In genomic region chr2:95016616-95017307, GRCh38 we compare ENCODE assay signal across 21 cellular contexts. TPM values are rescaled to one million over a fixed set of nuclear protein-coding genes. Genes with fewer than 3 reads are reported as not detected.
DNase-seq lines count a peak whose midpoint lies in the region; ATAC-seq, FAIRE-seq and TF ChIP-seq lines count a peak whose summit lies in the region.
"Had no signal": no experiment of that assay in that cellular context is flagged by ENCODE, and none has a peak within 500 bp of the region (broad histone marks: within the 10 kb centered on the region; RNA-seq: fewer than 3 reads in every experiment).

No MANE protein-coding gene starts in this region.

- peak overlapping the region; percentile 88 for H3K27ac Mint-ChIP-seq in neural progenitor cell
- H3K27ac Mint-ChIP-seq: B cell, HFFc6 had no signal

- no peaks in the 10 kb centered on the region for H3F3A ChIP-seq in neural progenitor cell (ENCODE audit: low read depth)

- H3K4me3 Mint-ChIP-seq in neural progenitor cell, result no peak overlapping the region
- H3K4me3 Mint-ChIP-seq: B cell, HFFc6 had no signal

- H3K4me2 ChIP-seq in neural progenitor cell, result no peak overlapping the region

- H3K4me1 Mint-ChIP-seq in neural progenitor cell, result peaks cover 31% of the 10 kb centered on the region
- H3K4me1 Mint-ChIP-seq: B cell had no signal

- peak; percentile 36 for FAIRE-seq in bronchial epithelial cell (lab: Jason Lieb, UNC)
- FAIRE-seq: G401.6, HepG2 had no signal

- H3K9me3 ChIP-seq in neural progenitor cell (ENCODE audit: low read depth) (no peaks in the 10 kb centered on the region), ascending aorta (no peaks in the 10 kb centered on the region)
- no peaks in the 10 kb centered on the region for H3K9me3 ChIP-seq in effector memory CD4-positive, alpha-beta T cell (ENCODE audit: control insufficient read depth, low read length)

- H3K4me1 ChIP-seq in neural progenitor cell (no peaks in the 10 kb centered on the region), ascending aorta (no peaks in the 10 kb centered on the region)
- H3K4me1 ChIP-seq in effector memory CD4-positive, alpha-beta T cell (ENCODE audit: control insufficient read depth, insufficient read depth, low read length, poor library complexity, severe bottlenecking), result peaks cover under 1% of the 10 kb centered on the region

- H4K20me1 ChIP-seq in neural progenitor cell (ENCODE audit: low read depth), result no peaks in the 10 kb centered on the region

- H3K27me3 ChIP-seq in bronchial epithelial cell (ENCODE audit: control insufficient read depth, insufficient read depth, low read length), result no peaks in the 10 kb centered on the region
- no peaks in the 10 kb centered on the region for H3K27me3 ChIP-seq in neural progenitor cell
- no peaks in the 10 kb centered on the region for H3K27me3 ChIP-seq in effector memory CD4-positive, alpha-beta T cell (replicated peaks; ENCODE audit: control insufficient read depth, insufficient read depth, low read length, poor library complexity, severe bottlenecking)
- no peaks in the 10 kb centered on the region for H3K27me3 ChIP-seq in ascending aorta

- ATAC-seq in esophagus mucosa, result peak; percentile 70
- ATAC-seq: HepG2 had no signal

- H3K79me2 ChIP-seq in neural progenitor cell (ENCODE audit: low read depth), result no peaks in the 10 kb centered on the region

- intact Hi-C loops in ascending aorta (cut with DNase I), result no loop called here

- DNase-seq in SIG-M5 treated with dmso at 0.1 percent for 504 hours (lab: John Stamatoyannopoulos, UW; ENCODE audit: unreplicated experiment) (peak; percentile 21), SIG-M5 (lab: John Stamatoyannopoulos, UW) (no peak), bronchial epithelial cell (ENCODE audit: low read depth) (no peak), neural progenitor cell (ENCODE audit: low spot score) (no peak), Ammon's horn (ENCODE audit: low spot score) (no peak), ascending aorta (ENCODE audit: low spot score in 2 of 2) (no peak)
- DNase-seq in effector memory CD4-positive, alpha-beta T cell, result no peak
- DNase-seq: H7, HFFc6, KBM-7, NCI-H1105 treated with DMSO at 0.1 percent for 48 hours, NCI-H1694, NCI-H510A treated with DMSO at 0.1 percent for 48 hours, NCI-H774, OCI-M1 had no signal

- no peak overlapping the region for H2AFZ ChIP-seq in neural progenitor cell (replicated peaks)

- H3K27me3 Mint-ChIP-seq in neural progenitor cell (ENCODE audit: insufficient read depth, low read depth), result peaks cover 18% of the 10 kb centered on the region

- no peaks in the 10 kb centered on the region for H3K36me3 Mint-ChIP-seq in neural progenitor cell

- no peaks in the 10 kb centered on the region for H3K9me3 Mint-ChIP-seq in neural progenitor cell
- H3K9me3 Mint-ChIP-seq: HFFc6 had no signal

- no peak overlapping the region for H3K9ac ChIP-seq in neural progenitor cell

- H3K27ac ChIP-seq in neural progenitor cell, result no peak overlapping the region
- H3K27ac ChIP-seq in effector memory CD4-positive, alpha-beta T cell (ENCODE audit: insufficient read depth, low read length, poor library complexity, severe bottlenecking), result no peak overlapping the region
- H3K27ac ChIP-seq in ascending aorta, result no peak overlapping the region
- H3K27ac ChIP-seq: 22Rv1 had no signal

- no peak overlapping the region for H3K4me3 ChIP-seq in bronchial epithelial cell (ENCODE audit: low read depth, low read length)
- H3K4me3 ChIP-seq in neural progenitor cell, result no peak overlapping the region
- no peak overlapping the region for H3K4me3 ChIP-seq in effector memory CD4-positive, alpha-beta T cell (ENCODE audit: insufficient read depth, low read depth, low read length, poor library complexity, severe bottlenecking)
- H3K4me3 ChIP-seq in ascending aorta, result no peak overlapping the region

- H3K36me3 ChIP-seq in bronchial epithelial cell (ENCODE audit: control insufficient read depth, insufficient read depth, low read length) (no peaks in the 10 kb centered on the region), neural progenitor cell (no peaks in the 10 kb centered on the region), ascending aorta (no peaks in the 10 kb centered on the region)
- H3K36me3 ChIP-seq in effector memory CD4-positive, alpha-beta T cell (ENCODE audit: control insufficient read depth, insufficient read depth, low read length), result no peaks in the 10 kb centered on the region

- TF ChIP-seq CTCF in bronchial epithelial cell (IDR thresholded peaks at IDR 0.05; ENCODE audit: insufficient read depth, low read length, severe bottlenecking) (no peak), neural progenitor cell (IDR thresholded peaks at IDR 0.05) (no peak), ascending aorta (IDR thresholded peaks at IDR 0.05) (no peak)

RNA-seq across cellular contexts. Expression of gene MAL, which starts 8.7 kb away (rescaled TPM):
- total RNA-seq in bronchial epithelial cell (1.1 and 11.0 TPM in 2 replicates), esophagus mucosa (382 TPM), neural progenitor cell (ENCODE audit: low replicate concordance) (not detected in 2 replicates), ascending aorta (not detected)
- total RNA-seq: HepG2, HFFc6, RPMI7951 had no signal

Comparison
In these comparisons a context has a peak if more than half of its experiments do, and no peak if none do; other contexts are left out.
1. RNA of gene MAL, which starts 8.7 kb away (total RNA-seq): 382 TPM in esophagus mucosa (single experiment); 1.1 to 11.0 TPM in bronchial epithelial cell, not detected in neural progenitor cell and not detected in ascending aorta (single experiment); every median in the first group is over 10 times any median in the second.